ENCODE assay signal across 10 cellular contexts in genomic region chr2:166384774-166385173, GRCh38. TPM values are rescaled to one million over a fixed set of nuclear protein-coding genes. Genes with fewer than 3 reads are reported as not detected.
DNase-seq lines count a peak whose midpoint lies in the region; ATAC-seq and TF ChIP-seq lines count a peak whose summit lies in the region.
"Had no signal": no experiment of that assay in that cellular context is flagged by ENCODE, and none has a peak within 500 bp of the region (broad histone marks: within the 10 kb centered on the region; RNA-seq: fewer than 3 reads in every experiment).

No MANE protein-coding gene starts in this region.

- POLR2A ChIA-PET in activated CD4-positive, alpha-beta T cell treated with anti-CD3 and anti-CD28 coated beads, Interleukin-2, amount 10 ng/mL, durations not matched to agents 7 days and 5 days (lab: Charles Lee): no interaction called here

- no peak overlapping the region for H3K27ac ChIP-seq in dorsolateral prefrontal cortex
- H3K27ac ChIP-seq: BLaER1 treated with 17β-estradiol and CSF1 and Interleukin-3, amounts not matched to agents 10 nM and 100 nM had no signal

- no peak for ATAC-seq in GM21447 (IDR thresholded peaks at IDR 0.05; ENCODE audit: unreplicated experiment)
- ATAC-seq in HG02610 (IDR thresholded peaks at IDR 0.05; ENCODE audit: unreplicated experiment): no peak

- H3K4me3 ChIP-seq in dorsolateral prefrontal cortex (no peak overlapping the region), retinal pigment epithelial cell (ENCODE audit: low read length) (no peak overlapping the region)
- H3K4me3 ChIP-seq: BLaER1 treated with 17β-estradiol and CSF1 and Interleukin-3, amounts not matched to agents 10 nM and 100 nM; MG63 had no signal

- H3K27me3 ChIP-seq in dorsolateral prefrontal cortex: no peaks in the 10 kb centered on the region
- H3K27me3 ChIP-seq: BLaER1 treated with 17β-estradiol and CSF1 and Interleukin-3, amounts not matched to agents 10 nM and 100 nM; MG63 had no signal

- DNase-seq in NCI-H1105 treated with DMSO at 0.1 percent for 48 hours (lab: John Stamatoyannopoulos, UW) (peak; percentile 8), NCI-H1105 (lab: John Stamatoyannopoulos, UW) (no peak), NCI-H146 (lab: John Stamatoyannopoulos, UW) (peak; percentile 5), dorsolateral prefrontal cortex (no peak), retinal pigment epithelial cell (ENCODE audit: low read depth) (no peak)
- no peak for DNase-seq in activated CD4-positive, alpha-beta T cell treated with anti-CD3 and anti-CD28 coated beads, Interleukin-2, amount 10 ng/mL, durations not matched to agents 7 days and 5 days
- DNase-seq: MG63 had no signal

- CTCF ChIA-PET in activated CD4-positive, alpha-beta T cell treated with anti-CD3 and anti-CD28 coated beads, Interleukin-2, amount 10 ng/mL, durations not matched to agents 7 days and 5 days (lab: Charles Lee): no interaction called here

- no peak overlapping the region for H3K27ac Mint-ChIP-seq in activated CD4-positive, alpha-beta T cell treated with anti-CD3 and anti-CD28 coated beads, Interleukin-2, amount 10 ng/mL, durations not matched to agents 7 days and 5 days

- intact Hi-C loops in dorsolateral prefrontal cortex (cut with DNase I): no loop called here

- H3K36me3 Mint-ChIP-seq in activated CD4-positive, alpha-beta T cell treated with anti-CD3 and anti-CD28 coated beads, Interleukin-2, amount 10 ng/mL, durations not matched to agents 7 days and 5 days (ENCODE audit: low read depth): no peaks in the 10 kb centered on the region

- H3K4me1 Mint-ChIP-seq in activated CD4-positive, alpha-beta T cell treated with anti-CD3 and anti-CD28 coated beads, Interleukin-2, amount 10 ng/mL, durations not matched to agents 7 days and 5 days: no peaks in the 10 kb centered on the region

- H3K27me3 Mint-ChIP-seq in activated CD4-positive, alpha-beta T cell treated with anti-CD3 and anti-CD28 coated beads, Interleukin-2, amount 10 ng/mL, durations not matched to agents 7 days and 5 days: peaks cover 3% of the 10 kb centered on the region

- TF ChIP-seq CTCF in dorsolateral prefrontal cortex (IDR thresholded peaks at IDR 0.05 in 54 of 56, conservative IDR thresholded peaks at IDR 0.05 in 2 of 56; ENCODE audit: low read depth in 1 of 56, partially characterized antibody in 56 of 56): peak; percentile 22 to 73 (median 50)
- TF ChIP-seq CTCF in retinal pigment epithelial cell (conservative IDR thresholded peaks at IDR 0.05; ENCODE audit: low read depth, low read length): peak; percentile 42

- H3K4me3 Mint-ChIP-seq in activated CD4-positive, alpha-beta T cell treated with anti-CD3 and anti-CD28 coated beads, Interleukin-2, amount 10 ng/mL, durations not matched to agents 7 days and 5 days: no peak overlapping the region

- H3K9me3 Mint-ChIP-seq in activated CD4-positive, alpha-beta T cell treated with anti-CD3 and anti-CD28 coated beads, Interleukin-2, amount 10 ng/mL, durations not matched to agents 7 days and 5 days: no peaks in the 10 kb centered on the region

RNA-seq across cellular contexts. Expression of gene SCN9A, which starts 9.0 kb away (rescaled TPM):
- 10 to 100 TPM in 10 of 120 experiments, 1 to 10 TPM in 110; 1.5 to 15.0 (median 6.4) TPM for total RNA-seq in dorsolateral prefrontal cortex
- total RNA-seq in activated CD4-positive, alpha-beta T cell treated with anti-CD3 and anti-CD28 coated beads, Interleukin-2, amount 10 ng/mL, durations not matched to agents 7 days and 5 days: under 1 TPM; 0.48 to 0.52 TPM

Comparison
In these comparisons a context has a peak if more than half of its experiments do, and no peak if none do; other contexts are left out.
1. DNase-seq: peak in NCI-H1105 treated with DMSO at 0.1 percent for 48 hours (single experiment) and NCI-H146 (single experiment); none in NCI-H1105 (single experiment), dorsolateral prefrontal cortex (0 of 10), retinal pigment epithelial cell (single experiment) and activated CD4-positive, alpha-beta T cell treated with anti-CD3 and anti-CD28 coated beads, Interleukin-2, amount 10 ng/mL, durations not matched to agents 7 days and 5 days (single experiment).